In genomic region chr5:6273090-6273735, GRCh38 we compare ENCODE assay signal across 17 cellular contexts.
DNase-seq lines count a peak whose midpoint lies in the region; ATAC-seq and TF ChIP-seq lines count a peak whose summit lies in the region.
"Had no signal": no experiment of that assay in that cellular context is flagged by ENCODE, and none has a peak within 500 bp of the region (broad histone marks: within the 10 kb centered on the region; RNA-seq: fewer than 3 reads in every experiment).

No MANE protein-coding gene starts in this region.

- no peaks in the 10 kb centered on the region for H3K36me3 ChIP-seq in mucosa of descending colon (ENCODE audit: low read depth)
- H3K36me3 ChIP-seq: MG63, tibial artery had no signal

- no peaks in the 10 kb centered on the region for H3K9me3 ChIP-seq in mucosa of descending colon
- H3K9me3 ChIP-seq: MG63 had no signal

- DNase-seq in NCI-H1092 treated with DMSO at 0.1 percent for 48 hours (lab: John Stamatoyannopoulos, UW) (no peak), mucosa of descending colon (no peak), DMS114 treated with DMSO at 0.1 percent for 48 hours (lab: John Stamatoyannopoulos, UW; ENCODE audit: unreplicated experiment) (no peak)
- DNase-seq: activated CD4-positive, alpha-beta T cell treated with anti-CD3 and anti-CD28 coated beads, Interleukin-2, amount 50 U/mL, for 1 hour; activated naive CD4-positive, alpha-beta T cell treated with anti-CD3 and anti-CD28 coated beads, Interleukin-2, amount 10 ng/mL, durations not matched to agents 7 days and 5 days; GM23248; hippocampal formation; MG63; NCI-H2171 treated with DMSO at 0.1 percent for 48 hours; small intestine; tibial artery had no signal

- peaks cover 8% of the 10 kb centered on the region for H3K27me3 Mint-ChIP-seq in stimulated activated memory B cell treated with anti-CD40 and anti-IgM and Interleukin-4, amounts not matched to agents 10 μg/mL and 1 μg/mL and 100 μg/mL, for 72 hours

- H3K27ac Mint-ChIP-seq in stimulated activated memory B cell treated with anti-CD40 and anti-IgM and Interleukin-4, amounts not matched to agents 10 μg/mL and 1 μg/mL and 100 μg/mL, for 72 hours: no peak overlapping the region
- H3K27ac Mint-ChIP-seq: activated naive CD4-positive, alpha-beta T cell treated with anti-CD3 and anti-CD28 coated beads, Interleukin-2, amount 10 ng/mL, durations not matched to agents 7 days and 5 days had no signal

- peaks cover 6% of the 10 kb centered on the region for H3K36me3 Mint-ChIP-seq in stimulated activated memory B cell treated with anti-CD40 and anti-IgM and Interleukin-4, amounts not matched to agents 10 μg/mL and 1 μg/mL and 100 μg/mL, for 72 hours
- H3K36me3 Mint-ChIP-seq: activated naive CD4-positive, alpha-beta T cell treated with anti-CD3 and anti-CD28 coated beads, Interleukin-2, amount 10 ng/mL, durations not matched to agents 7 days and 5 days had no signal

- H3K4me1 Mint-ChIP-seq in stimulated activated memory B cell treated with anti-CD40 and anti-IgM and Interleukin-4, amounts not matched to agents 10 μg/mL and 1 μg/mL and 100 μg/mL, for 72 hours: peaks cover 10% of the 10 kb centered on the region
- H3K4me1 Mint-ChIP-seq: activated naive CD4-positive, alpha-beta T cell treated with anti-CD3 and anti-CD28 coated beads, Interleukin-2, amount 10 ng/mL, durations not matched to agents 7 days and 5 days; central memory CD8-positive, alpha-beta T cell had no signal

- no peak for TF ChIP-seq CTCF in mucosa of descending colon (IDR thresholded peaks at IDR 0.05)

- no peaks in the 10 kb centered on the region for H3K9me3 Mint-ChIP-seq in stimulated activated memory B cell treated with anti-CD40 and anti-IgM and Interleukin-4, amounts not matched to agents 10 μg/mL and 1 μg/mL and 100 μg/mL, for 72 hours
- H3K9me3 Mint-ChIP-seq: activated naive CD4-positive, alpha-beta T cell treated with anti-CD3 and anti-CD28 coated beads, Interleukin-2, amount 10 ng/mL, durations not matched to agents 7 days and 5 days; central memory CD8-positive, alpha-beta T cell had no signal

- H3K4me1 ChIP-seq in mucosa of descending colon (ENCODE audit: low read depth): no peaks in the 10 kb centered on the region
- H3K4me1 ChIP-seq: tibial artery had no signal

- H3K4me3 ChIP-seq in mucosa of descending colon: no peak overlapping the region
- H3K4me3 ChIP-seq: GM23248, lung, MG63, tibial artery had no signal

- intact Hi-C loops in mucosa of descending colon (cut with DNase I, micrococcal nuclease): no loop called here

- ATAC-seq in GM19023 (IDR thresholded peaks at IDR 0.05; ENCODE audit: unreplicated experiment) (peak; percentile 64), GM21619 (IDR thresholded peaks at IDR 0.05; ENCODE audit: unreplicated experiment) (peak; percentile 87), HG03196 (IDR thresholded peaks at IDR 0.05; ENCODE audit: unreplicated experiment) (peak; percentile 58), mucosa of descending colon (no peak)
- ATAC-seq in stimulated activated memory B cell treated with anti-CD40 and anti-IgM and Interleukin-4, amounts not matched to agents 10 μg/mL and 1 μg/mL and 100 μg/mL, for 72 hours: peak; percentile 77

- no peak overlapping the region for H3K4me3 Mint-ChIP-seq in stimulated activated memory B cell treated with anti-CD40 and anti-IgM and Interleukin-4, amounts not matched to agents 10 μg/mL and 1 μg/mL and 100 μg/mL, for 72 hours
- H3K4me3 Mint-ChIP-seq: activated naive CD4-positive, alpha-beta T cell treated with anti-CD3 and anti-CD28 coated beads, Interleukin-2, amount 10 ng/mL, durations not matched to agents 7 days and 5 days; central memory CD8-positive, alpha-beta T cell had no signal
